In the genomic region with DNA sequence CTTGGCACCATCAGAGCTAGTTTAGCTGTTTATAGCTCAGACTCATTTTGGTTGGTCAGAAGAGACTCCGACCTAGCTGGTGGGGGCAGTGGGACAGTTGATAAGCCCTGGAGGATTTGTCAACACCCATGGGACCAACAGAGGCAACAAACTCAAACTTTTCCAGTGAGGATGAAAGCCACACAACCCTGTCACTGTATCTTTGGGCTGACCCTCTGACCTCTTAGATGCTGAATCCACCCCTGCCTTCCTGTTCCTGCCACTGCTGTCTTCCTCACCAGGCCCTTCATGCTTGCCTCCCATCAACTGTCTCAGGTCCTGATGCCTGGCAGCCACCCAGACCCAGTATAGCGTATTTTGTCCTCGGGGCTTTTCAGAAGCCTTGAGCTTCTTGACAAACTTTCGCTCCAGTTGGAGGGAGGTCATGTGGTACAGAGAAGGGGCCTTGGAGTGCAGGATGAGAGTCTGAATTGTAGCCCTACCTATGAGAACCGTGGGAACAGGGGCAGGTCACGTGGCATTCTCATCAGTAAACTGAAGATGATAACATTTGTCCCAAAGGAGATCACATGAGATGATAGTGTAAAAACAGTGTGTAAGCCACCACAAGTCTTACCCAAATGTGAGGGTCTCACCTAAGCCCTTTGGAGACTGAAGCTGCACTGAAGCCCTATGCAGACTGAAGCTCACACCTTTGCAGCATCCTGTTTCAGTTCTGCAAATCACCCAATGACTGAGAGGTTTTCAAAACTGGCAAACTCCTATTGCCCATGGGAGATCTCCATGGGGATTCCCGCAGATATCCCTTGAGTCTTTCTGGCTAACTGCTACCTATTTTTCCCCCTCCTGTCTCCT, we compare ENCODE assay signal across 11 cellular contexts.
DNase-seq lines count a peak whose midpoint lies in the region; ATAC-seq lines count a peak whose summit lies in the region.
"Had no signal": no experiment of that assay in that cellular context is flagged by ENCODE, and none has a peak within 500 bp of the region (broad histone marks: within the 10 kb centered on the region; RNA-seq: fewer than 3 reads in every experiment).

No MANE protein-coding gene starts in this region.

- DNase-seq in NCI-H2029 (lab: John Stamatoyannopoulos, UW) (no peak), anterior cingulate cortex (lab: John Stamatoyannopoulos, UW) (no peak), cerebellar cortex (ENCODE audit: low spot score) (no peak)
- DNase-seq in activated effector memory CD4-positive, alpha-beta T cell treated with Interleukin-2 at 50 U/mL for 16 hours: no peak
- DNase-seq: effector memory CD8-positive, alpha-beta T cell; NCI-H1930; SHP77 treated with DMSO at 0.1 percent for 48 hours had no signal

- peak; percentile 66 for ATAC-seq in GM19025 (IDR thresholded peaks at IDR 0.05; ENCODE audit: low read depth, unreplicated experiment)
- ATAC-seq in GM21825 (IDR thresholded peaks at IDR 0.05; ENCODE audit: unreplicated experiment): peak; percentile 71
- peak; percentile 62 for ATAC-seq in HG03342 (IDR thresholded peaks at IDR 0.05; ENCODE audit: unreplicated experiment)
- ATAC-seq: effector memory CD8-positive, alpha-beta T cell; sciatic nerve had no signal
